1 cellular context compared by ENCODE assay signal in genomic region chr1:157156058-157156541, GRCh38.
TF ChIP-seq lines count a peak whose summit lies in the region.

No MANE protein-coding gene starts in this region.

TF ChIP-seq in HEK293, 187 proteins besides CTCF, POLR2A, EP300 and RAD21 (continued from another document):
- peak; percentile 94 for TF ChIP-seq ZBTB10 (tag by site-specific recombination; IDR thresholded peaks at IDR 0.05)
- TF ChIP-seq SETDB1 (IDR thresholded peaks at IDR 0.05; ENCODE audit: insufficient read length, low read length), result no peak
- TF ChIP-seq SP2 (tag by site-specific recombination; IDR thresholded peaks at IDR 0.05), result no peak
- TF ChIP-seq ZNF37A (tag by site-specific recombination; IDR thresholded peaks at IDR 0.05), result no peak
- no peak for TF ChIP-seq ZNF239 (tag by site-specific recombination; IDR thresholded peaks at IDR 0.05)
